24 cellular contexts compared by ENCODE assay signal in the genomic region with DNA sequence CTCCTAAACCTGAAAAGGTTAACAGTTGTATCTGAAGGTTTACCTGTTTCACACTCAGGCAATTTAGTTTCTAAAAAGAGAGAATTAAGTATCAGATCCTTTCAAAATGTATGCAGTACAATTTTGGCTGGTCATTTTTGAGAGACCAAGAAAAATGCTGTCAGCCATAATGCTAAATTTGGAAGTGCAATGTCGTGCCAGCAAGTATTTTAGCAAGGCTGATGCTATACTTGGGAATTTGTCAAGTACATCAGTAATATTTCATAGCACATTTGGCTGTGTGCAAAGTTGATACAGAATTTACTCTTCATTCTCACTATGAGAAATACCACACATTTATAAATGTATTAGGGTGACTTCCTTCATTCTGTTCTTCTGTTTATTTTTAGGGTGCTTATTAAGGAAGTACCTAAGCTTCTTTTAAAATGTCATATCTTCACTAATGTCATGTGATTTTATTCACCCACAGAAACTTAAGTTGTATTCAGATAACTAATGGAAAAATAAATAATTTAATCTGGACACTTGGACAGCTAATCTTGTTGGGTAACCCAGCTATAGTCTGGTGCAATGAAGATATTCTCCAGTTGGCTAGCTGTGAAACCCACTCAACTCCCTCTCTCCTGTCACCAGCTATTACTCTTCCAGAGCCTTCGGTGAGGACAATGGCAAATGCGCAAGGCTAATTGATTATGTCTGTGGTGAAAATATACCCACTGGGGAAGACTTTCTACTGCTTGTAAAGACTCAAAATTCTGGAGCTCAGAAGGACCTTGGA.
"Had no signal": no experiment of that assay in that cellular context is flagged by ENCODE, and none has a peak within 500 bp of the region (broad histone marks: within the 10 kb centered on the region; RNA-seq: fewer than 3 reads in every experiment).

No MANE protein-coding gene starts in this region.

- H3K36me3 ChIP-seq: esophagus squamous epithelium, left lung, sigmoid colon, stomach had no signal

- ATAC-seq: effector memory CD8-positive, alpha-beta T cell; left lung; psoas muscle had no signal

- H3K27ac Mint-ChIP-seq: dendritic cell treated with granulocyte-macrophage colony-stimulating factor and Interleukin-4, amounts not matched to agents 40 ng/mL and 50 ng/mL, for 4 days; effector memory CD8-positive, alpha-beta T cell; naive B cell had no signal

- H3K4me1 Mint-ChIP-seq: naive B cell had no signal

- H3K9me3 Mint-ChIP-seq: effector memory CD8-positive, alpha-beta T cell had no signal

- H3K9me3 ChIP-seq: esophagus squamous epithelium, left lung, psoas muscle, sigmoid colon, stomach had no signal

- H3K27ac ChIP-seq: esophagus squamous epithelium, left lung, parathyroid adenoma, psoas muscle, stomach had no signal

- H3K27me3 ChIP-seq: esophagus squamous epithelium, left lung, sigmoid colon, stomach had no signal

- H3K4me1 ChIP-seq: esophagus squamous epithelium, left lung, parathyroid adenoma, psoas muscle had no signal

- H3K36me3 Mint-ChIP-seq: naive B cell had no signal

- DNase-seq: effector memory CD8-positive, alpha-beta T cell; esophagus squamous epithelium; foreskin melanocyte; head of caudate nucleus; hypothalamus; islet precursor cell; left lung; mesenchymal stem cell; midbrain; naive B cell; occipital lobe; psoas muscle; retina; sigmoid colon; small intestine; stimulated activated CD4-positive, alpha-beta T cell treated with anti-CD3 and anti-CD28 coated beads, Interleukin-12 subunit alpha, Interleukin-12 subunit beta, amount 100 ng/mL, for 4 hours; stimulated activated naive CD4-positive, alpha-beta T cell; stomach; trophoblast cell had no signal

- H3K4me3 ChIP-seq: esophagus squamous epithelium, left lung, lung, psoas muscle, sigmoid colon, stomach had no signal

- FAIRE-seq: colon, small intestine had no signal

- H3K27me3 Mint-ChIP-seq: dendritic cell treated with granulocyte-macrophage colony-stimulating factor and Interleukin-4, amounts not matched to agents 40 ng/mL and 50 ng/mL, for 4 days; effector memory CD8-positive, alpha-beta T cell; naive B cell had no signal

- H3K4me3 Mint-ChIP-seq: dendritic cell treated with granulocyte-macrophage colony-stimulating factor and Interleukin-4, amounts not matched to agents 40 ng/mL and 50 ng/mL, for 4 days; effector memory CD8-positive, alpha-beta T cell; naive B cell; nephron had no signal
